Comparison of ENCODE assay signal across 1 cellular context in genomic region chr17:75917443-75918111, GRCh38.
TF ChIP-seq lines count a peak whose summit lies in the region.

No MANE protein-coding gene starts in this region.

TF ChIP-seq in IMR-90, 13 proteins besides CTCF, POLR2A, EP300 and RAD21:
- TF ChIP-seq NFE2L2 (IDR thresholded peaks at IDR 0.05; ENCODE audit: low read depth, low read length), result no peak
- TF ChIP-seq RCOR1 (IDR thresholded peaks at IDR 0.05; ENCODE audit: insufficient replicate concordance, low read length), result no peak
- TF ChIP-seq SMC3 (IDR thresholded peaks at IDR 0.05; ENCODE audit: low read depth, low read length), result no peak
- no peak for TF ChIP-seq CEBPB (IDR thresholded peaks at IDR 0.05; ENCODE audit: low read depth, low read length)
- TF ChIP-seq ELK1 (IDR thresholded peaks at IDR 0.05; ENCODE audit: borderline replicate concordance, low read depth, low read length), result no peak
- no peak for TF ChIP-seq MAFK (IDR thresholded peaks at IDR 0.05; ENCODE audit: low read depth, low read length)
- no peak for TF ChIP-seq RFX5 (IDR thresholded peaks at IDR 0.05; ENCODE audit: low read depth, low read length)
- no peak for TF ChIP-seq USF2 (IDR thresholded peaks at IDR 0.05; ENCODE audit: low read depth, low read length)
- no peak for TF ChIP-seq MXI1 (IDR thresholded peaks at IDR 0.05; ENCODE audit: borderline replicate concordance, low read depth, low read length)
- TF ChIP-seq CHD1 (IDR thresholded peaks at IDR 0.05; ENCODE audit: low read depth, low read length), result no peak
TF ChIP-seq in IMR-90: peak in this region for 0.
